In the genomic region with DNA sequence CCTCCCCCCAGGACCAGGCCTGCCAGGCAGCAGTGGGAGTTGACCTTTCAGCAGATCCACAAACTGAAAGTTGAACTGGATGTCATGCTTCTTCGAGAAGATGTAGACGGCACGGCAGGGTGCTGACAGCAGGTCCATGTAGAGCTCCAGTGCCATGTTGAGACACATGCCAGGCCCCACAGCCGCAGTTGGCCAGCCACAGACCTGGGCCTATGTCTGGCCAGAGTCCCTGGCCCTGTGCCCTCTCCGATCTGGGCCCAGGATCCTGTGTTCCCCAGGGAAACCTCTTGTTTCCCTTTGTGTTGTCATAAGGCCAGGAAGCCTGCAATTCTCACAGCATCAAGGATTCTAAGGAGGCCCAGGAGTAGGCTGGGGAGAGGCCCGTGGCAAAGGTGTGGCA, we compare ENCODE assay signal across 1 cellular context.
A peak's percentile ranks its signal among the peaks of the same experiment; 100 is the strongest.
TF ChIP-seq lines count a peak whose summit lies in the region.

A gene (minus strand): TSS at position 253 of the 400 bp plus-strand sequence. CDS start 97 bp downstream, at position 156.

TF ChIP-seq in HepG2, 621 proteins besides CTCF, POLR2A, EP300 and RAD21:
- TF ChIP-seq AGO2 (optimal IDR thresholded peaks at IDR 0.05; ENCODE audit: low read depth, low read length) (peak; percentile 36), ETV5 (CRISPR knock-in tag; IDR thresholded peaks at IDR 0.05; ENCODE audit: borderline replicate concordance) (0 out of 2 replicates have a peak, but pooled peaks have one; percentile 5), ZSCAN31 (CRISPR knock-in tag; IDR thresholded peaks at IDR 0.05; ENCODE audit: low read depth) (no peak)
- TF ChIP-seq, protein P1, sequence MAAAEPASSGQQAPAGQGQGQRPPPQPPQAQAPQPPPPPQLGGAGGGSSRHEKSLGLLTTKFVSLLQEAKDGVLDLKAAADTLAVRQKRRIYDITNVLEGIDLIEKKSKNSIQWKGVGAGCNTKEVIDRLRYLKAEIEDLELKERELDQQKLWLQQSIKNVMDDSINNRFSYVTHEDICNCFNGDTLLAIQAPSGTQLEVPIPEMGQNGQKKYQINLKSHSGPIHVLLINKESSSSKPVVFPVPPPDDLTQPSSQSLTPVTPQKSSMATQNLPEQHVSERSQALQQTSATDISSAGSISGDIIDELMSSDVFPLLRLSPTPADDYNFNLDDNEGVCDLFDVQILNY (CRISPR knock-in tag; conservative IDR thresholded peaks at IDR 0.05) = no peak
- TF ChIP-seq, protein P2, sequence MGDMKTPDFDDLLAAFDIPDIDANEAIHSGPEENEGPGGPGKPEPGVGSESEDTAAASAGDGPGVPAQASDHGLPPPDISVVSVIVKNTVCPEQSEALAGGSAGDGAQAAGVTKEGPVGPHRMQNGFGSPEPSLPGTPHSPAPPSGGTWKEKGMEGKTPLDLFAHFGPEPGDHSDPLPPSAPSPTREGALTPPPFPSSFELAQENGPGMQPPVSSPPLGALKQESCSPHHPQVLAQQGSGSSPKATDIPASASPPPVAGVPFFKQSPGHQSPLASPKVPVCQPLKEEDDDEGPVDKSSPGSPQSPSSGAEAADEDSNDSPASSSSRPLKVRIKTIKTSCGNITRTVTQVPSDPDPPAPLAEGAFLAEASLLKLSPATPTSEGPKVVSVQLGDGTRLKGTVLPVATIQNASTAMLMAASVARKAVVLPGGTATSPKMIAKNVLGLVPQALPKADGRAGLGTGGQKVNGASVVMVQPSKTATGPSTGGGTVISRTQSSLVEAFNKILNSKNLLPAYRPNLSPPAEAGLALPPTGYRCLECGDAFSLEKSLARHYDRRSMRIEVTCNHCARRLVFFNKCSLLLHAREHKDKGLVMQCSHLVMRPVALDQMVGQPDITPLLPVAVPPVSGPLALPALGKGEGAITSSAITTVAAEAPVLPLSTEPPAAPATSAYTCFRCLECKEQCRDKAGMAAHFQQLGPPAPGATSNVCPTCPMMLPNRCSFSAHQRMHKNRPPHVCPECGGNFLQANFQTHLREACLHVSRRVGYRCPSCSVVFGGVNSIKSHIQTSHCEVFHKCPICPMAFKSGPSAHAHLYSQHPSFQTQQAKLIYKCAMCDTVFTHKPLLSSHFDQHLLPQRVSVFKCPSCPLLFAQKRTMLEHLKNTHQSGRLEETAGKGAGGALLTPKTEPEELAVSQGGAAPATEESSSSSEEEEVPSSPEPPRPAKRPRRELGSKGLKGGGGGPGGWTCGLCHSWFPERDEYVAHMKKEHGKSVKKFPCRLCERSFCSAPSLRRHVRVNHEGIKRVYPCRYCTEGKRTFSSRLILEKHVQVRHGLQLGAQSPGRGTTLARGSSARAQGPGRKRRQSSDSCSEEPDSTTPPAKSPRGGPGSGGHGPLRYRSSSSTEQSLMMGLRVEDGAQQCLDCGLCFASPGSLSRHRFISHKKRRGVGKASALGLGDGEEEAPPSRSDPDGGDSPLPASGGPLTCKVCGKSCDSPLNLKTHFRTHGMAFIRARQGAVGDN (CRISPR knock-in tag; IDR thresholded peaks at IDR 0.05) = peak; percentile 32; the same call in 1 of the 2 replicates
- TF ChIP-seq, protein P3, sequence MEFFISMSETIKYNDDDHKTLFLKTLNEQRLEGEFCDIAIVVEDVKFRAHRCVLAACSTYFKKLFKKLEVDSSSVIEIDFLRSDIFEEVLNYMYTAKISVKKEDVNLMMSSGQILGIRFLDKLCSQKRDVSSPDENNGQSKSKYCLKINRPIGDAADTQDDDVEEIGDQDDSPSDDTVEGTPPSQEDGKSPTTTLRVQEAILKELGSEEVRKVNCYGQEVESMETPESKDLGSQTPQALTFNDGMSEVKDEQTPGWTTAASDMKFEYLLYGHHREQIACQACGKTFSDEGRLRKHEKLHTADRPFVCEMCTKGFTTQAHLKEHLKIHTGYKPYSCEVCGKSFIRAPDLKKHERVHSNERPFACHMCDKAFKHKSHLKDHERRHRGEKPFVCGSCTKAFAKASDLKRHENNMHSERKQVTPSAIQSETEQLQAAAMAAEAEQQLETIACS (CRISPR knock-in tag; IDR thresholded peaks at IDR 0.05) = no peak
